Comparison of ENCODE assay signal across 29 cellular contexts in genomic region chr19:5157186-5157585, GRCh38.
"Had no signal": no experiment of that assay in that cellular context is flagged by ENCODE, and none has a peak within 500 bp of the region (broad histone marks: within the 10 kb centered on the region; RNA-seq: fewer than 3 reads in every experiment).

No MANE protein-coding gene starts in this region.

- H3K36me3 ChIP-seq: SJCRH30 had no signal

- H3K4me3 Mint-ChIP-seq: activated B cell treated with CpG ODN at 0.5 μM for 24 hours; activated CD4-positive, alpha-beta T cell treated with anti-CD3 and anti-CD28 coated beads, Interleukin-2, amount 10 ng/mL, durations not matched to agents 24 days and 14 days; activated CD8-positive, alpha-beta memory T cell treated with anti-CD3 and anti-CD28 coated beads, Interleukin-2, amount 10 ng/mL, durations not matched to agents 7 days and 5 days; activated naive CD4-positive, alpha-beta T cell treated with anti-CD3 and anti-CD28 coated beads, Interleukin-2, amount 50 U/mL, for 24 hours; activated naive CD8-positive, alpha-beta T cell treated with anti-CD3 and anti-CD28 coated beads, Interleukin-2, amount 50 U/mL, for 24 hours; activated T-cell treated with anti-CD3 and anti-CD28 coated beads, Interleukin-2, amount 50 U/mL, for 24 hours; activated T-helper 1 cell treated with anti-CD3 and anti-CD28 coated beads, Interleukin-12 subunit alpha, Interleukin-12 subunit beta, Interleukin-2, Interleukin-4 antibody, amounts not matched to agents 30 ng/mL and 10 ng/mL and 1 ng/mL, durations not matched to agents 14 hours and 24 hours and 36 hours; T-helper 1 cell treated with Interleukin-12 subunit alpha and Interleukin-12 subunit beta and Interleukin-4 antibody, amounts not matched to agents 30 μg/mL and 1 μg/mL, for 36 hours had no signal

- H3K27ac ChIP-seq: ascending aorta, body of pancreas, RWPE1 had no signal

- H3K36me3 Mint-ChIP-seq: activated CD8-positive, alpha-beta memory T cell treated with anti-CD3 and anti-CD28 coated beads, Interleukin-2, amount 10 ng/mL, durations not matched to agents 7 days and 5 days; activated naive CD4-positive, alpha-beta T cell treated with anti-CD3 and anti-CD28 coated beads, Interleukin-2, amount 50 U/mL, for 24 hours had no signal

- DNase-seq: activated B cell treated with CpG ODN at 0.5 μM for 24 hours; activated CD4-positive, alpha-beta T cell treated with anti-CD3 and anti-CD28 coated beads for 1 hour; activated CD4-positive, alpha-beta T cell treated with anti-CD3 and anti-CD28 coated beads, Interleukin-2, amount 10 ng/mL, durations not matched to agents 24 days and 14 days; activated CD4-positive, alpha-beta T cell treated with anti-CD3 and anti-CD28 coated beads, Interleukin-2, amount 50 U/mL, for 48 hours; activated CD8-positive, alpha-beta memory T cell treated with anti-CD3 and anti-CD28 coated beads, Interleukin-2, amount 10 ng/mL, durations not matched to agents 7 days and 5 days; activated effector memory CD4-positive, alpha-beta T cell treated with Interleukin-2 at 50 U/mL for 16 hours; activated naive CD4-positive, alpha-beta T cell; activated naive CD8-positive, alpha-beta T cell treated with anti-CD3 and anti-CD28 coated beads, Interleukin-2, amount 50 U/mL, for 24 hours; activated T-cell treated with anti-CD3 and anti-CD28 coated beads, Interleukin-2, amount 50 U/mL, for 24 hours; amniotic stem cell; body of pancreas; central memory CD4-positive, alpha-beta T cell; KG1; NCI-H1048; NCI-H146; NCI-H187 treated with DMSO at 0.1 percent for 48 hours; NCI-H2081 treated with DMSO at 0.1 percent for 48 hours; NCI-H226; NCI-H526; OCI-M1; Right ventricle myocardium superior had no signal

- H3K27me3 ChIP-seq: ascending aorta, body of pancreas, SJCRH30 had no signal

- H3K4me1 Mint-ChIP-seq: activated CD4-positive, alpha-beta T cell treated with anti-CD3 and anti-CD28 coated beads, Interleukin-2, amount 10 ng/mL, durations not matched to agents 24 days and 14 days; activated CD8-positive, alpha-beta memory T cell treated with anti-CD3 and anti-CD28 coated beads, Interleukin-2, amount 10 ng/mL, durations not matched to agents 7 days and 5 days; activated naive CD4-positive, alpha-beta T cell treated with anti-CD3 and anti-CD28 coated beads, Interleukin-2, amount 50 U/mL, for 24 hours; activated naive CD8-positive, alpha-beta T cell treated with anti-CD3 and anti-CD28 coated beads, Interleukin-2, amount 50 U/mL, for 24 hours had no signal

- ATAC-seq: activated CD8-positive, alpha-beta memory T cell treated with anti-CD3 and anti-CD28 coated beads, Interleukin-2, amount 10 ng/mL, durations not matched to agents 7 days and 5 days; activated naive CD8-positive, alpha-beta T cell treated with anti-CD3 and anti-CD28 coated beads, Interleukin-2, amount 50 U/mL, for 24 hours; body of pancreas; Panc1 had no signal

- H3K27ac Mint-ChIP-seq: activated B cell treated with CpG ODN at 0.5 μM for 24 hours; activated CD4-positive, alpha-beta T cell treated with anti-CD3 and anti-CD28 coated beads, Interleukin-2, amount 10 ng/mL, durations not matched to agents 24 days and 14 days; activated CD8-positive, alpha-beta memory T cell treated with anti-CD3 and anti-CD28 coated beads, Interleukin-2, amount 10 ng/mL, durations not matched to agents 7 days and 5 days; activated naive CD4-positive, alpha-beta T cell treated with anti-CD3 and anti-CD28 coated beads, Interleukin-2, amount 50 U/mL, for 24 hours; activated naive CD8-positive, alpha-beta T cell treated with anti-CD3 and anti-CD28 coated beads, Interleukin-2, amount 50 U/mL, for 24 hours; activated T-cell treated with anti-CD3 and anti-CD28 coated beads, Interleukin-2, amount 50 U/mL, for 24 hours; activated T-helper 1 cell treated with anti-CD3 and anti-CD28 coated beads, Interleukin-12 subunit alpha, Interleukin-12 subunit beta, Interleukin-2, Interleukin-4 antibody, amounts not matched to agents 30 ng/mL and 10 ng/mL and 1 ng/mL, durations not matched to agents 14 hours and 24 hours and 36 hours; T-helper 1 cell treated with Interleukin-12 subunit alpha and Interleukin-12 subunit beta and Interleukin-4 antibody, amounts not matched to agents 30 μg/mL and 1 μg/mL, for 36 hours had no signal

- H3K4me1 ChIP-seq: ascending aorta, body of pancreas had no signal

- H3K27me3 Mint-ChIP-seq: activated B cell treated with CpG ODN at 0.5 μM for 24 hours; activated CD4-positive, alpha-beta T cell treated with anti-CD3 and anti-CD28 coated beads, Interleukin-2, amount 10 ng/mL, durations not matched to agents 24 days and 14 days; activated CD8-positive, alpha-beta memory T cell treated with anti-CD3 and anti-CD28 coated beads, Interleukin-2, amount 10 ng/mL, durations not matched to agents 7 days and 5 days; activated naive CD4-positive, alpha-beta T cell treated with anti-CD3 and anti-CD28 coated beads, Interleukin-2, amount 50 U/mL, for 24 hours; activated naive CD8-positive, alpha-beta T cell treated with anti-CD3 and anti-CD28 coated beads, Interleukin-2, amount 50 U/mL, for 24 hours; activated T-cell treated with anti-CD3 and anti-CD28 coated beads, Interleukin-2, amount 50 U/mL, for 24 hours had no signal

- FAIRE-seq: bronchial epithelial cell had no signal

- H3K9me3 ChIP-seq: ascending aorta had no signal

- H3K4me3 ChIP-seq: ascending aorta, body of pancreas, SJCRH30 had no signal

- H3K9me3 Mint-ChIP-seq: activated CD4-positive, alpha-beta T cell treated with anti-CD3 and anti-CD28 coated beads, Interleukin-2, amount 10 ng/mL, durations not matched to agents 24 days and 14 days; activated naive CD4-positive, alpha-beta T cell treated with anti-CD3 and anti-CD28 coated beads, Interleukin-2, amount 50 U/mL, for 24 hours had no signal
